In the genomic region with DNA sequence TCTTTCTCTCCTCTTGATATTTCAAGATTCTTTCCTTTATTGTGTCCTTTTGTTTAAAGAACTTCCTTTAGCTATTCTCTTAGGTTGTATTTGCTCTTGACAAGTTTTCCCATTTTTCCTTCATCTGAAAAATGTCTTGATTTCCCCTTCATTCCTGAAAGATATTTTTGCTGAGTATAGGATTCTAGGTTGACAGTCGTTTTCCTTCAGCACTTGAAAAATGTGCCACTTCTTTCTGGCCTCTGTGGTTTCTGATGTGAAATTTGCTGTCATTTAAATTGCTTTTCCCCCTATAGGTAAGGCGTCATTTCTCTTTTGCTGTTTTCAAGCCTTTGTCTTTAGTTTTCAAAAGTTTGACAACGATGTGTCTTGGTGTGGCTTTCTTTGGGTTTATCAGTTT, we compare ENCODE assay signal across 2 cellular contexts.
TF ChIP-seq lines count a peak whose summit lies in the region.

No MANE protein-coding gene starts in this region.

TF ChIP-seq in IMR-90, 13 proteins besides CTCF, POLR2A, EP300 and RAD21:
- no peak for TF ChIP-seq CHD1 (IDR thresholded peaks at IDR 0.05; ENCODE audit: low read depth, low read length)
- no peak for TF ChIP-seq SMC3 (IDR thresholded peaks at IDR 0.05; ENCODE audit: low read depth, low read length)
- no peak for TF ChIP-seq CEBPB (IDR thresholded peaks at IDR 0.05; ENCODE audit: low read depth, low read length)
- no peak for TF ChIP-seq FOS (IDR thresholded peaks at IDR 0.05; ENCODE audit: low read depth, low read length)
- TF ChIP-seq, protein P1, sequence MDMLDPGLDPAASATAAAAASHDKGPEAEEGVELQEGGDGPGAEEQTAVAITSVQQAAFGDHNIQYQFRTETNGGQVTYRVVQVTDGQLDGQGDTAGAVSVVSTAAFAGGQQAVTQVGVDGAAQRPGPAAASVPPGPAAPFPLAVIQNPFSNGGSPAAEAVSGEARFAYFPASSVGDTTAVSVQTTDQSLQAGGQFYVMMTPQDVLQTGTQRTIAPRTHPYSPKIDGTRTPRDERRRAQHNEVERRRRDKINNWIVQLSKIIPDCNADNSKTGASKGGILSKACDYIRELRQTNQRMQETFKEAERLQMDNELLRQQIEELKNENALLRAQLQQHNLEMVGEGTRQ (IDR thresholded peaks at IDR 0.05; ENCODE audit: low read depth, low read length) = no peak
- TF ChIP-seq BHLHE40 (IDR thresholded peaks at IDR 0.05; ENCODE audit: low read depth, low read length) = no peak
- no peak for TF ChIP-seq RFX5 (IDR thresholded peaks at IDR 0.05; ENCODE audit: low read depth, low read length)
- TF ChIP-seq MAZ (IDR thresholded peaks at IDR 0.05; ENCODE audit: borderline replicate concordance, low read depth, low read length) = no peak
TF ChIP-seq in IMR-90: peak in this region for 0.

TF ChIP-seq in K562, 482 proteins besides CTCF, POLR2A, EP300 and RAD21:
- TF ChIP-seq MAFG (tag; conservative IDR thresholded peaks at IDR 0.05) = 0 out of 2 replicates have a peak, but pooled peaks have one; percentile 8
- no peak for TF ChIP-seq ZNF609 (CRISPR knock-in tag; IDR thresholded peaks at IDR 0.05; ENCODE audit: borderline replicate concordance)
- peak; percentile 54 for TF ChIP-seq ZNF316 (IDR thresholded peaks at IDR 0.05)
- peak; percentile 43; the same call in 1 of the 2 replicates for TF ChIP-seq C11orf30 (IDR thresholded peaks at IDR 0.05; ENCODE audit: low read depth)
- TF ChIP-seq MAFF (IDR thresholded peaks at IDR 0.05; ENCODE audit: low read length) = 0 out of 2 replicates have a peak, but pooled peaks have one; percentile 19
